16 cellular contexts compared by ENCODE assay signal in genomic region chr12:103102225-103102744, GRCh38.
A peak's percentile ranks its signal among the peaks of the same experiment; 100 is the strongest.
DNase-seq lines count a peak whose midpoint lies in the region; ATAC-seq, FAIRE-seq and TF ChIP-seq lines count a peak whose summit lies in the region.
"Had no signal": no experiment of that assay in that cellular context is flagged by ENCODE, and none has a peak within 500 bp of the region (broad histone marks: within the 10 kb centered on the region; RNA-seq: fewer than 3 reads in every experiment).

No MANE protein-coding gene starts in this region.

- peak; percentile 51 to 61 for ATAC-seq in activated CD4-positive, CD25-positive, alpha-beta regulatory T cell treated with anti-CD3 and anti-CD28 coated beads, Interleukin-2, amount 50 U/mL, for 24 hours
- ATAC-seq in GM21515 (IDR thresholded peaks at IDR 0.05; ENCODE audit: unreplicated experiment) (peak; percentile 73), HG03064 (IDR thresholded peaks at IDR 0.05; ENCODE audit: low read depth, unreplicated experiment) (peak; percentile 69), GM12878 (peak; percentile 91), GM18505 (IDR thresholded peaks at IDR 0.05; ENCODE audit: unreplicated experiment) (no peak)
- ATAC-seq: left lobe of liver had no signal

- no peak overlapping the region for H3K27ac Mint-ChIP-seq in CD4-positive, alpha-beta memory T cell
- H3K27ac Mint-ChIP-seq: activated B cell treated with CpG ODN at 0.5 μM for 24 hours; activated naive CD4-positive, alpha-beta T cell treated with anti-CD3 and anti-CD28 coated beads, Interleukin-2, amount 50 U/mL, for 24 hours had no signal

- 0% methylated on average over 2 of the region's 2 CpGs for WGBS in GM12878 (ENCODE audit: insufficient coverage, insufficient replicate concordance, low lambda C conversion rate, missing lambda C conversion rate)

- SMC1A ChIA-PET in GM12878 (lab: Charles Lee; ENCODE audit: uncharacterized antibody, unreplicated experiment): interaction anchor here (0.7 to 5.5 kb wide), 33 partner anchors 9 to 446 kb away, joined by 3 to 39 read pairs (median 4); no protein-coding TSS in a partner anchor

- no peak for TF ChIP-seq CTCF in GM12878 (IDR thresholded peaks at IDR 0.05 in 2 of 3, conservative IDR thresholded peaks at IDR 0.05 in 1 of 3; ENCODE audit: control insufficient read depth in 2 of 3, extremely low read depth in 1 of 3, insufficient read depth in 1 of 3, low read depth in 3 of 3, low read length in 3 of 3)

- TF ChIP-seq EP300 in GM12878 (IDR thresholded peaks at IDR 0.05; ENCODE audit: borderline replicate concordance in 1 of 2, control insufficient read depth in 1 of 2, low read depth in 2 of 2, low read length in 2 of 2): peak; percentile 73 to 89; a peak in 3 of 4 replicates

- peaks cover 29% of the 10 kb centered on the region for H3K4me1 ChIP-seq in GM12878 (ENCODE audit: control insufficient read depth, insufficient read depth, low read length)
- H3K4me1 ChIP-seq in CD4-positive, alpha-beta memory T cell (ENCODE audit: insufficient read depth, low read length): no peaks in the 10 kb centered on the region

- peak overlapping the region; percentile 82 for H2AFZ ChIP-seq in GM12878 (ENCODE audit: control insufficient read depth, low read depth, low read length)

- no peaks in the 10 kb centered on the region for H3K79me2 ChIP-seq in GM12878 (ENCODE audit: control insufficient read depth, insufficient read depth, low read length)

- H3K9me3 ChIP-seq in GM12878 (replicated peaks; ENCODE audit: control insufficient read depth, insufficient read depth, low read length): peaks cover 7% of the 10 kb centered on the region; the same call in 2 of the 3 replicates
- H3K9me3 ChIP-seq in CD4-positive, alpha-beta memory T cell (ENCODE audit: control insufficient read depth in 1 of 2, low read length in 2 of 2): no peaks in the 10 kb centered on the region

- peak overlapping the region; percentile 82 for H3K27ac ChIP-seq in GM12878 (ENCODE audit: control insufficient read depth, insufficient read depth)
- no peak overlapping the region for H3K27ac ChIP-seq in CD4-positive, alpha-beta memory T cell (ENCODE audit: low read depth, low read length)
- H3K27ac ChIP-seq: 22Rv1 had no signal

- intact Hi-C loops in GM12878 (cut with micrococcal nuclease; ENCODE audit: unreplicated experiment): loop anchor here (2.0 kb wide), 1 partner anchor 339 kb away; no protein-coding TSS in a partner anchor
- intact Hi-C loops in CD4-positive, alpha-beta memory T cell (cut with micrococcal nuclease): no loop called here

- POLR2A ChIA-PET in GM12878 (lab: Charles Lee): interaction anchor here (0.7 to 2.1 kb wide), 13 partner anchors 10 to 177 kb away, joined by 3 to 16 read pairs (median 4); no protein-coding TSS in a partner anchor
- POLR2A ChIA-PET in CD4-positive, alpha-beta memory T cell (lab: Charles Lee; ENCODE audit: partially characterized antibody): no interaction called here

- TF ChIP-seq RAD21 in GM12878 (IDR thresholded peaks at IDR 0.05; ENCODE audit: insufficient read depth, low read depth, low read length): peak; percentile 22; the same call in 1 of the 2 replicates

- in situ Hi-C loops in GM12878 (cut with MboI): loop anchor here (5.0 to 10.0 kb wide), 2 partner anchors 400 to 1167 kb away; no protein-coding TSS in a partner anchor

- H3K4me2 ChIP-seq in GM12878 (ENCODE audit: control insufficient read depth, insufficient read depth): peak overlapping the region; percentile 78

- no TSS peak for BruUV-seq in GM12878 (replicated peaks; lab: Mats Ljungman, UMichigan)

- H3K9ac ChIP-seq in GM12878 (ENCODE audit: control insufficient read depth, insufficient read depth, low read length): no peak overlapping the region

- H3K36me3 ChIP-seq in GM12878 (ENCODE audit: control insufficient read depth in 2 of 2, insufficient read depth in 2 of 2, low read length in 1 of 2): no peaks in the 10 kb centered on the region
- no peaks in the 10 kb centered on the region for H3K36me3 ChIP-seq in CD4-positive, alpha-beta memory T cell (ENCODE audit: insufficient read depth, low read length)

- H3K4me3 Mint-ChIP-seq in CD4-positive, alpha-beta memory T cell: no peak overlapping the region
- H3K4me3 Mint-ChIP-seq: activated B cell treated with CpG ODN at 0.5 μM for 24 hours; activated naive CD4-positive, alpha-beta T cell treated with anti-CD3 and anti-CD28 coated beads, Interleukin-2, amount 50 U/mL, for 24 hours had no signal

- FAIRE-seq in GM12878 (lab: Jason Lieb, UNC): peak; percentile 71
- FAIRE-seq: H1 had no signal

- no peaks in the 10 kb centered on the region for H3K27me3 Mint-ChIP-seq in CD4-positive, alpha-beta memory T cell
- H3K27me3 Mint-ChIP-seq: activated naive CD4-positive, alpha-beta T cell treated with anti-CD3 and anti-CD28 coated beads, Interleukin-2, amount 50 U/mL, for 24 hours had no signal

- RAD21 ChIA-PET in GM12878 (lab: Charles Lee; ENCODE audit: unreplicated experiment): interaction anchor here (0.6 to 7.4 kb wide), 25 partner anchors 9 to 446 kb away, joined by 3 to 67 read pairs (median 5); partner anchors contain the start of gene ASCL1

- no peaks in the 10 kb centered on the region for H3K27me3 ChIP-seq in GM12878 (replicated peaks in 1 of 2; ENCODE audit: control insufficient read depth in 2 of 2, insufficient read depth in 2 of 2, low read length in 1 of 2)
- H3K27me3 ChIP-seq in CD4-positive, alpha-beta memory T cell (ENCODE audit: insufficient read depth, low read length): no peaks in the 10 kb centered on the region

- no peaks in the 10 kb centered on the region for H3K4me1 Mint-ChIP-seq in CD4-positive, alpha-beta memory T cell
- H3K4me1 Mint-ChIP-seq: activated B cell treated with CpG ODN at 0.5 μM for 24 hours; activated naive CD4-positive, alpha-beta T cell treated with anti-CD3 and anti-CD28 coated beads, Interleukin-2, amount 50 U/mL, for 24 hours had no signal

- no peaks in the 10 kb centered on the region for H3K36me3 Mint-ChIP-seq in CD4-positive, alpha-beta memory T cell
- H3K36me3 Mint-ChIP-seq: activated naive CD4-positive, alpha-beta T cell treated with anti-CD3 and anti-CD28 coated beads, Interleukin-2, amount 50 U/mL, for 24 hours had no signal

- DNase-seq in activated CD4-positive, CD25-positive, alpha-beta regulatory T cell treated with anti-CD3 and anti-CD28 coated beads, Interleukin-2, amount 50 U/mL, for 72 hours: no peak
- DNase-seq in GM12878 (ENCODE audit: low read depth, low spot score) (peak; percentile 72), midbrain (lab: John Stamatoyannopoulos, UW) (no peak)
- no peak for DNase-seq in CD4-positive, alpha-beta memory T cell
- DNase-seq: activated B cell treated with CpG ODN at 0.5 μM for 24 hours, cortex of kidney, KG1, occipital lobe had no signal

- H4K20me1 ChIP-seq in GM12878 (ENCODE audit: control insufficient read depth, insufficient read depth): no peaks in the 10 kb centered on the region

- peaks cover 0 to 4% (median 0%) of the 10 kb centered on the region in 8 donors for H3K9me3 Mint-ChIP-seq in CD4-positive, alpha-beta memory T cell
- H3K9me3 Mint-ChIP-seq: activated B cell treated with CpG ODN at 0.5 μM for 24 hours; activated naive CD4-positive, alpha-beta T cell treated with anti-CD3 and anti-CD28 coated beads, Interleukin-2, amount 50 U/mL, for 24 hours had no signal

- CTCF ChIA-PET in GM12878 (lab: Yijun Ruan, JAX): interaction anchor here (0.7 to 3.0 kb wide), 17 partner anchors 10 to 446 kb away, joined by 3 to 14 read pairs (median 3); no protein-coding TSS in a partner anchor
- CTCF ChIA-PET in CD4-positive, alpha-beta memory T cell (lab: Charles Lee; ENCODE audit: partially characterized antibody): no interaction called here

- H3K4me3 ChIP-seq in GM12878: no peak overlapping the region
- H3K4me3 ChIP-seq in CD4-positive, alpha-beta memory T cell (ENCODE audit: low read length in 2 of 2): no peak overlapping the region

- no peak for TF ChIP-seq POLR2A in GM12878 (IDR thresholded peaks at IDR 0.05; ENCODE audit: low read depth, low read length)
- no peak for TF ChIP-seq POLR2A in GM18505 (IDR thresholded peaks at IDR 0.05; ENCODE audit: borderline replicate concordance, extremely low read depth, insufficient read depth, insufficient read length)

TF ChIP-seq in GM12878, 131 proteins besides CTCF, POLR2A, EP300 and RAD21 (continues in another document):
- TF ChIP-seq CREB1 (IDR thresholded peaks at IDR 0.05; ENCODE audit: low read depth) (peak; percentile 68; the same call in 1 of the 2 replicates), E2F8 (IDR thresholded peaks at IDR 0.05; ENCODE audit: low read depth, partially characterized antibody) (no peak), BCL3 (IDR thresholded peaks at IDR 0.05; ENCODE audit: borderline replicate concordance, insufficient read depth, low read depth, low read length, poor library complexity, severe bottlenecking) (peak; percentile 77)
